9 cellular contexts compared by ENCODE assay signal in genomic region chr5:134902071-134902801, GRCh38. TPM values are rescaled to one million over a fixed set of nuclear protein-coding genes. Genes with fewer than 3 reads are reported as not detected.
DNase-seq lines count a peak whose midpoint lies in the region; ATAC-seq and TF ChIP-seq lines count a peak whose summit lies in the region.
"Had no signal": no experiment of that assay in that cellular context is flagged by ENCODE, and none has a peak within 500 bp of the region (broad histone marks: within the 10 kb centered on the region; RNA-seq: fewer than 3 reads in every experiment).

No MANE protein-coding gene starts in this region.

- H3K27me3 ChIP-seq in foreskin keratinocyte: no peaks in the 10 kb centered on the region

- DNase-seq in SKM-1 treated with dmso at 0.1 percent for 144 hours (lab: John Stamatoyannopoulos, UW; ENCODE audit: unreplicated experiment): peak; percentile 38
- DNase-seq in naive B cell: peak; percentile 85
- no peak for DNase-seq in NCI-H146 treated with DMSO at 0.1 percent for 48 hours (lab: John Stamatoyannopoulos, UW; ENCODE audit: unreplicated experiment)
- no peak for DNase-seq in NCI-H446 (lab: John Stamatoyannopoulos, UW)
- DNase-seq in foreskin keratinocyte: no peak
- DNase-seq: left ventricle myocardium superior had no signal

- H3K4me3 Mint-ChIP-seq in naive B cell: peak overlapping the region; percentile 0 to 94 (median 70)

- H3K4me1 Mint-ChIP-seq in naive B cell: peaks cover 12 to 41% (median 17%) of the 10 kb centered on the region in 3 donors

- peak overlapping the region; percentile 81 to 98 (median 97) for H3K27ac Mint-ChIP-seq in naive B cell

- H3K27me3 Mint-ChIP-seq in naive B cell: no peaks in the 10 kb centered on the region

- H3K9me3 Mint-ChIP-seq in naive B cell: no peaks in the 10 kb centered on the region

- ATAC-seq in GM18858 (IDR thresholded peaks at IDR 0.05; ENCODE audit: unreplicated experiment) (peak; percentile 34), HG02938 (IDR thresholded peaks at IDR 0.05; ENCODE audit: unreplicated experiment) (peak; percentile 28), naive B cell (ENCODE audit: low read depth in 2 of 2) (peak; percentile 63 to 67), GM19467 (IDR thresholded peaks at IDR 0.05; ENCODE audit: unreplicated experiment) (no peak), foreskin keratinocyte (no peak)
- ATAC-seq: left ventricle myocardium superior had no signal

- no peak for TF ChIP-seq CTCF in foreskin keratinocyte (conservative IDR thresholded peaks at IDR 0.05)

- no peak overlapping the region for H3K27ac ChIP-seq in foreskin keratinocyte

- H3K4me1 ChIP-seq in foreskin keratinocyte: no peaks in the 10 kb centered on the region

- peaks cover 0 to 5% of the 10 kb centered on the region in 2 donors for H3K36me3 Mint-ChIP-seq in naive B cell

RNA-seq across cellular contexts. Expression of gene PCBD2, which starts 2.7 kb away (rescaled TPM):
- 10 to 100 TPM in 5 of 6 donors, 1 to 10 TPM in 1; 9.5 to 15.5 (median 12.7) TPM for polyA plus RNA-seq in naive B cell (ENCODE audit: low read depth in 6 of 6)
- 4.6 and 4.8 TPM in 2 replicates for total RNA-seq in foreskin keratinocyte
- 4.0 and 4.1 TPM in 2 replicates for polyA plus RNA-seq in foreskin keratinocyte

RNA-seq across cellular contexts. Expression of gene TXNDC15, which starts 28.1 kb away (rescaled TPM):
- polyA plus RNA-seq in naive B cell (ENCODE audit: low read depth in 6 of 6): 10 to 100 TPM in 2 of 6 donors, 1 to 10 TPM in 4; 6.7 to 14.8 (median 9.1) TPM
- total RNA-seq in foreskin keratinocyte: 29.9 and 31.0 TPM in 2 replicates
- 28.1 and 30.5 TPM in 2 replicates for polyA plus RNA-seq in foreskin keratinocyte

RNA-seq across cellular contexts. Expression of gene C5orf24, which starts 56.5 kb away (rescaled TPM):
- polyA plus RNA-seq in naive B cell (ENCODE audit: low read depth in 6 of 6) (10 to 100 TPM in 5 of 6 donors, 1 to 10 TPM in 1; 5.7 to 15.3 (median 12.0) TPM), foreskin keratinocyte (8.5 and 9.8 TPM in 2 replicates)
- 23.8 and 24.1 TPM in 2 replicates for total RNA-seq in foreskin keratinocyte

Comparison
In these comparisons a context has a peak if more than half of its experiments do, and no peak if none do; other contexts are left out.
1. ATAC-seq: peak in GM18858 (single experiment), HG02938 (single experiment) and naive B cell (2 of 2); none in GM19467 (single experiment) and foreskin keratinocyte (single experiment).
2. DNase-seq: peak in SKM-1 treated with dmso at 0.1 percent for 144 hours (single experiment) and naive B cell (single experiment); none in NCI-H146 treated with DMSO at 0.1 percent for 48 hours (single experiment), NCI-H446 (0 of 2) and foreskin keratinocyte (0 of 2).